ENCODE assay signal across 9 cellular contexts in genomic region chr1:42935971-42936308, GRCh38. TPM values are rescaled to one million over a fixed set of nuclear protein-coding genes. Genes with fewer than 3 reads are reported as not detected.
DNase-seq lines count a peak whose midpoint lies in the region; ATAC-seq and TF ChIP-seq lines count a peak whose summit lies in the region.
"Had no signal": no experiment of that assay in that cellular context is flagged by ENCODE, and none has a peak within 500 bp of the region (broad histone marks: within the 10 kb centered on the region; RNA-seq: fewer than 3 reads in every experiment).

No MANE protein-coding gene starts in this region.

- no peak overlapping the region for H4K8ac ChIP-seq in mesendoderm (ENCODE audit: low read depth, low read length)

- ATAC-seq in GM19397 (IDR thresholded peaks at IDR 0.05; ENCODE audit: unreplicated experiment) (no peak), psoas muscle (no peak)

- no peak overlapping the region for H3K27ac ChIP-seq in mesendoderm (ENCODE audit: low read depth, low read length)
- H3K27ac ChIP-seq in vagina: peak overlapping the region; percentile 62
- no peak overlapping the region for H3K27ac ChIP-seq in psoas muscle

- H3K9me3 Mint-ChIP-seq in activated naive CD8-positive, alpha-beta T cell (ENCODE audit: low read depth): no peaks in the 10 kb centered on the region

- peaks cover 73% of the 10 kb centered on the region for H3K79me2 ChIP-seq in mesendoderm (ENCODE audit: control insufficient read depth, insufficient read depth, low read length)

- H4K5ac ChIP-seq in mesendoderm (ENCODE audit: low read length): no peak overlapping the region

- no peak overlapping the region for H3K4me3 Mint-ChIP-seq in activated naive CD8-positive, alpha-beta T cell

- H3K9me3 ChIP-seq in vagina (no peaks in the 10 kb centered on the region), psoas muscle (no peaks in the 10 kb centered on the region)

- H3K4me1 ChIP-seq in mesendoderm (ENCODE audit: control insufficient read depth, low read depth, low read length) (peaks cover 22% of the 10 kb centered on the region), vagina (peaks cover 95% of the 10 kb centered on the region), psoas muscle (peaks cover 16% of the 10 kb centered on the region)

- no peak overlapping the region for H3K56ac ChIP-seq in mesendoderm (ENCODE audit: low read length)

- H3K4me3 ChIP-seq in mesendoderm (ENCODE audit: low read length) (no peak overlapping the region), vagina (no peak overlapping the region), psoas muscle (no peak overlapping the region)

- no peak overlapping the region for H2AK5ac ChIP-seq in mesendoderm (ENCODE audit: low read length)

- H3K27ac Mint-ChIP-seq in activated naive CD8-positive, alpha-beta T cell: peak overlapping the region; percentile 41

- H3K18ac ChIP-seq in mesendoderm (ENCODE audit: low read length): no peak overlapping the region

- H3K36me3 Mint-ChIP-seq in activated naive CD8-positive, alpha-beta T cell: peaks cover 8% of the 10 kb centered on the region

- no peak overlapping the region for H3K23ac ChIP-seq in mesendoderm (ENCODE audit: low read length)

- H3K4me2 ChIP-seq in mesendoderm (ENCODE audit: low read length): no peak overlapping the region

- H3K79me1 ChIP-seq in mesendoderm (ENCODE audit: low read length): peaks cover 44% of the 10 kb centered on the region

- WGBS in mesendoderm (ENCODE audit: extremely low coverage, insufficient coverage, low lambda C conversion rate): no CpG with 5 or more reads among the region's 5 CpGs
- 69 to 85% (median 79%) methylated on average over 5 of the region's 5 CpGs for WGBS in psoas muscle, 3 donors

- TF ChIP-seq CTCF in vagina (IDR thresholded peaks at IDR 0.05): no peak
- no peak for TF ChIP-seq CTCF in psoas muscle (IDR thresholded peaks at IDR 0.05)

- H3K27me3 Mint-ChIP-seq in activated naive CD8-positive, alpha-beta T cell: no peaks in the 10 kb centered on the region

- intact Hi-C loops in vagina (cut with DNase I) (no loop called here), psoas muscle (cut with DNase I) (no loop called here)

- H3K36me3 ChIP-seq in mesendoderm (ENCODE audit: control insufficient read depth, insufficient read depth, low read length): peaks cover 33% of the 10 kb centered on the region
- no peaks in the 10 kb centered on the region for H3K36me3 ChIP-seq in vagina
- H3K36me3 ChIP-seq in psoas muscle (ENCODE audit: insufficient read depth in 1 of 2, low read depth in 1 of 2): no peaks in the 10 kb centered on the region

- no peak overlapping the region for H2BK5ac ChIP-seq in mesendoderm (ENCODE audit: low read length)

- H2BK15ac ChIP-seq in mesendoderm (replicated peaks; ENCODE audit: low read depth): no peak overlapping the region

- peak; percentile 0 for DNase-seq in stimulated activated CD4-positive, alpha-beta T cell treated with anti-CD3 and anti-CD28 coated beads, Interleukin-15, amount 100 ng/mL, for 24 hours
- no peak for DNase-seq in stimulated activated CD4-positive, alpha-beta T cell treated with anti-CD3 and anti-CD28 coated beads, Interleukin-4, amount 100 ng/mL, for 1 hour
- DNase-seq in mesendoderm (peak; percentile 66), vagina (ENCODE audit: extremely low spot score in 2 of 2) (no peak), anterior cingulate cortex (lab: John Stamatoyannopoulos, UW) (no peak), psoas muscle (no peak)
- DNase-seq: NCI-H2227 treated with DMSO at 0.1 percent for 48 hours had no signal

- H3K27me3 ChIP-seq in mesendoderm (ENCODE audit: insufficient read depth, low read length, poor library complexity): no peaks in the 10 kb centered on the region
- H3K27me3 ChIP-seq in vagina: no peaks in the 10 kb centered on the region
- H3K27me3 ChIP-seq in psoas muscle (ENCODE audit: insufficient read depth in 3 of 3, low read length in 2 of 3): no peaks in the 10 kb centered on the region

- H2BK120ac ChIP-seq in mesendoderm (ENCODE audit: low read depth, low read length): no peak overlapping the region

- peaks cover 94% of the 10 kb centered on the region for H3K4me1 Mint-ChIP-seq in activated naive CD8-positive, alpha-beta T cell (ENCODE audit: low read depth)

- no peak overlapping the region for H3K9ac ChIP-seq in mesendoderm (ENCODE audit: low read length)

- TF ChIP-seq POLR2A in vagina (IDR thresholded peaks at IDR 0.05): no peak

- no peak overlapping the region for H3K4ac ChIP-seq in mesendoderm (ENCODE audit: low read depth, low read length)

RNA-seq across cellular contexts. Expression of gene SLC2A1, which starts 22.7 kb away (rescaled TPM):
- 253 TPM for polyA plus RNA-seq in mesendoderm (2013, experiment 1 of 2)
- 262 TPM for polyA plus RNA-seq in mesendoderm (2013, experiment 2 of 2)
- total RNA-seq in vagina: 286 TPM
- 1 to 10 TPM; 1.1 to 3.8 (median 2.0) TPM for total RNA-seq in psoas muscle
- polyA plus RNA-seq in psoas muscle: 1 to 10 TPM; 1.2 to 3.3 (median 2.5) TPM

Comparison
In these comparisons a context has a peak if more than half of its experiments do, and no peak if none do; other contexts are left out.
1. DNase-seq: peak in stimulated activated CD4-positive, alpha-beta T cell treated with anti-CD3 and anti-CD28 coated beads, Interleukin-15, amount 100 ng/mL, for 24 hours (single experiment) and mesendoderm (single experiment); none in stimulated activated CD4-positive, alpha-beta T cell treated with anti-CD3 and anti-CD28 coated beads, Interleukin-4, amount 100 ng/mL, for 1 hour (single experiment), vagina (0 of 2), anterior cingulate cortex (0 of 58) and psoas muscle (0 of 2).
2. RNA of gene SLC2A1, which starts 22.7 kb away (total RNA-seq): 286 TPM in vagina (single experiment); 1.1 to 3.8 TPM in psoas muscle; every median in the first group is over 10 times any median in the second.